ENCODE assay signal across 14 cellular contexts in genomic region chr1:244858357-244858756, GRCh38. TPM values are rescaled to one million over a fixed set of nuclear protein-coding genes. Genes with fewer than 3 reads are reported as not detected.
A peak's percentile ranks its signal among the peaks of the same experiment; 100 is the strongest.
DNase-seq lines count a peak whose midpoint lies in the region; ATAC-seq and TF ChIP-seq lines count a peak whose summit lies in the region.
"Had no signal": no experiment of that assay in that cellular context is flagged by ENCODE, and none has a peak within 500 bp of the region (broad histone marks: within the 10 kb centered on the region; RNA-seq: fewer than 3 reads in every experiment).

No MANE protein-coding gene starts in this region.

- peaks cover 86% of the 10 kb centered on the region for H3K4me1 ChIP-seq in CD4-positive, alpha-beta memory T cell (ENCODE audit: insufficient read depth, low read length)
- peaks cover 11% of the 10 kb centered on the region for H3K4me1 ChIP-seq in HEK293 (ENCODE audit: control insufficient read depth, insufficient read depth, low read length)

- H3K9me3 Mint-ChIP-seq in CD4-positive, alpha-beta memory T cell, result peaks cover 0 to 4% (median 0%) of the 10 kb centered on the region in 8 donors
- H3K9me3 Mint-ChIP-seq in activated CD8-positive, alpha-beta T cell treated with anti-CD3 and anti-CD28 coated beads, Interleukin-2, amount 10 ng/mL, durations not matched to agents 7 days and 5 days (ENCODE audit: insufficient read depth), result no peaks in the 10 kb centered on the region
- H3K9me3 Mint-ChIP-seq in naive thymus-derived CD8-positive, alpha-beta T cell, result no peaks in the 10 kb centered on the region

- intact Hi-C loops in CD4-positive, alpha-beta memory T cell (cut with micrococcal nuclease), result no loop called here

- H3K9me3 ChIP-seq in CD4-positive, alpha-beta memory T cell (ENCODE audit: control insufficient read depth in 1 of 2, low read length in 2 of 2), result no peaks in the 10 kb centered on the region
- no peaks in the 10 kb centered on the region for H3K9me3 ChIP-seq in HEK293 (ENCODE audit: control insufficient read depth, insufficient read depth, low read depth, low read length)
- H3K9me3 ChIP-seq: colonic mucosa, esophagus muscularis mucosa had no signal

- CTCF ChIA-PET in CD4-positive, alpha-beta memory T cell (lab: Charles Lee; ENCODE audit: partially characterized antibody), result interaction anchor here (0.9 to 2.4 kb wide), 3 partner anchors 12 to 184 kb away, joined by 3 to 17 read pairs (median 4); partner anchors contain the start of gene COX20
- CTCF ChIA-PET in HEK293 (lab: Yijun Ruan, JAX), result interaction anchor here (0.8 to 2.7 kb wide), 2 partner anchors 22 to 184 kb away, joined by 4 to 10 read pairs; no protein-coding TSS in a partner anchor
- CTCF ChIA-PET in activated CD8-positive, alpha-beta T cell treated with anti-CD3 and anti-CD28 coated beads, Interleukin-2, amount 10 ng/mL, durations not matched to agents 7 days and 5 days (lab: Charles Lee), result interaction anchor here (0.8 to 5.7 kb wide), 5 partner anchors 10 to 184 kb away, joined by 3 to 41 read pairs (median 4); no protein-coding TSS in a partner anchor

- H3K27me3 Mint-ChIP-seq in CD4-positive, alpha-beta memory T cell, result no peaks in the 10 kb centered on the region
- H3K27me3 Mint-ChIP-seq in activated CD8-positive, alpha-beta T cell treated with anti-CD3 and anti-CD28 coated beads, Interleukin-2, amount 10 ng/mL, durations not matched to agents 7 days and 5 days (ENCODE audit: low read depth), result no peaks in the 10 kb centered on the region
- peaks cover 0 to 2% (median 0%) of the 10 kb centered on the region in 5 donors for H3K27me3 Mint-ChIP-seq in naive thymus-derived CD8-positive, alpha-beta T cell

- H3K4me3 Mint-ChIP-seq in CD4-positive, alpha-beta memory T cell, result peak overlapping the region in 4 of 8 donors; percentile 14 to 77 (median 36)
- H3K4me3 Mint-ChIP-seq in activated CD8-positive, alpha-beta T cell treated with anti-CD3 and anti-CD28 coated beads, Interleukin-2, amount 10 ng/mL, durations not matched to agents 7 days and 5 days, result no peak overlapping the region
- peak overlapping the region in 8 of 10 donors; percentile 22 to 58 (median 42) for H3K4me3 Mint-ChIP-seq in naive thymus-derived CD8-positive, alpha-beta T cell

- H3K27ac Mint-ChIP-seq in CD4-positive, alpha-beta memory T cell, result peak overlapping the region in 5 of 7 donors; percentile 0 to 97 (median 45)
- peak overlapping the region; percentile 11 for H3K27ac Mint-ChIP-seq in activated CD8-positive, alpha-beta T cell treated with anti-CD3 and anti-CD28 coated beads, Interleukin-2, amount 10 ng/mL, durations not matched to agents 7 days and 5 days
- peak overlapping the region in 8 of 10 donors; percentile 11 to 100 (median 62) for H3K27ac Mint-ChIP-seq in naive thymus-derived CD8-positive, alpha-beta T cell

- no peak overlapping the region for H3K27ac ChIP-seq in CD4-positive, alpha-beta memory T cell (ENCODE audit: low read depth, low read length)
- H3K27ac ChIP-seq in HEK293 (ENCODE audit: extremely low read depth, low read depth, low read length), result no peak overlapping the region
- H3K27ac ChIP-seq: colonic mucosa, parathyroid adenoma had no signal

- no peak overlapping the region for H3K4me3 ChIP-seq in CD4-positive, alpha-beta memory T cell (ENCODE audit: low read length in 2 of 2)
- H3K4me3 ChIP-seq in HEK293 (ENCODE audit: low read depth, low read length), result no peak overlapping the region
- H3K4me3 ChIP-seq: colonic mucosa, esophagus muscularis mucosa had no signal

- TF ChIP-seq CTCF in HEK293 (tag by site-specific recombination; IDR thresholded peaks at IDR 0.05), result no peak

- H3K36me3 ChIP-seq in CD4-positive, alpha-beta memory T cell (ENCODE audit: insufficient read depth, low read length), result peaks cover 70% of the 10 kb centered on the region
- H3K36me3 ChIP-seq in HEK293 (ENCODE audit: control insufficient read depth in 2 of 2, insufficient read depth in 1 of 2, low read length in 2 of 2), result peaks cover 83 to 94% of the 10 kb centered on the region in 2 experiments

- H3K27me3 ChIP-seq in CD4-positive, alpha-beta memory T cell (ENCODE audit: insufficient read depth, low read length), result no peaks in the 10 kb centered on the region
- H3K27me3 ChIP-seq: colonic mucosa, esophagus muscularis mucosa had no signal

- peaks cover 84 to 89% of the 10 kb centered on the region in 2 donors for H3K36me3 Mint-ChIP-seq in CD4-positive, alpha-beta memory T cell
- peaks cover 89% of the 10 kb centered on the region for H3K36me3 Mint-ChIP-seq in activated CD8-positive, alpha-beta T cell treated with anti-CD3 and anti-CD28 coated beads, Interleukin-2, amount 10 ng/mL, durations not matched to agents 7 days and 5 days (ENCODE audit: low read depth)
- H3K36me3 Mint-ChIP-seq in naive thymus-derived CD8-positive, alpha-beta T cell, result peaks cover 19 to 91% (median 64%) of the 10 kb centered on the region in 3 donors

- no peak for DNase-seq in CD4-positive, alpha-beta memory T cell
- DNase-seq in activated CD8-positive, alpha-beta T cell treated with anti-CD3 and anti-CD28 coated beads, Interleukin-2, amount 10 ng/mL, durations not matched to agents 7 days and 5 days, result no peak
- no peak for DNase-seq in naive thymus-derived CD8-positive, alpha-beta T cell
- no peak for DNase-seq in NCI-H748 (lab: John Stamatoyannopoulos, UW; ENCODE audit: unreplicated experiment)
- DNase-seq: colonic mucosa, head of caudate nucleus, NCI-H1694, NCI-H524, OCI-M1 had no signal

- ATAC-seq in activated CD8-positive, alpha-beta T cell treated with anti-CD3 and anti-CD28 coated beads, Interleukin-2, amount 10 ng/mL, durations not matched to agents 7 days and 5 days, result no peak
- ATAC-seq in naive thymus-derived CD8-positive, alpha-beta T cell, result no peak
- ATAC-seq in HG02610 (IDR thresholded peaks at IDR 0.05; ENCODE audit: unreplicated experiment) (no peak), HG03432 (IDR thresholded peaks at IDR 0.05; ENCODE audit: unreplicated experiment) (no peak)

- POLR2A ChIA-PET in CD4-positive, alpha-beta memory T cell (lab: Charles Lee; ENCODE audit: partially characterized antibody), result interaction anchor here (1.3 to 25.4 kb wide), 3 partner anchors 9 to 113 kb away, joined by 3 to 1465 read pairs (median 356); partner anchors contain the start of gene COX20
- POLR2A ChIA-PET in HEK293 (lab: Yijun Ruan, JAX), result interaction anchor here (0.6 to 1.3 kb wide), 3 partner anchors 111 to 181 kb away, joined by 3 to 4 read pairs (median 3); a partner anchor contains a TSS
- POLR2A ChIA-PET in activated CD8-positive, alpha-beta T cell treated with anti-CD3 and anti-CD28 coated beads, Interleukin-2, amount 10 ng/mL, durations not matched to agents 7 days and 5 days (lab: Charles Lee), result interaction anchor here (11.3 kb wide), 1 partner anchor 20 kb away, joined by 163 read pairs; the partner anchor contains the start of gene COX20
- POLR2A ChIA-PET in naive thymus-derived CD8-positive, alpha-beta T cell (lab: Charles Lee), result interaction anchor here (0.6 to 25.8 kb wide), 3 partner anchors 9 to 113 kb away, joined by 6 to 1109 read pairs (median 366); partner anchors contain the start of gene COX20

- H3K4me1 Mint-ChIP-seq in CD4-positive, alpha-beta memory T cell, result peaks cover 62 to 94% (median 76%) of the 10 kb centered on the region in 4 donors
- H3K4me1 Mint-ChIP-seq in activated CD8-positive, alpha-beta T cell treated with anti-CD3 and anti-CD28 coated beads, Interleukin-2, amount 10 ng/mL, durations not matched to agents 7 days and 5 days (ENCODE audit: low read depth), result peaks cover 78% of the 10 kb centered on the region
- peaks cover 31 to 91% (median 82%) of the 10 kb centered on the region in 4 donors for H3K4me1 Mint-ChIP-seq in naive thymus-derived CD8-positive, alpha-beta T cell

TF ChIP-seq in HEK293, 187 proteins besides CTCF, POLR2A, EP300 and RAD21 (continues in another document):
- TF ChIP-seq ZSCAN16 (tag by site-specific recombination; IDR thresholded peaks at IDR 0.05) (no peak), SCRT2 (tag by site-specific recombination; IDR thresholded peaks at IDR 0.05) (peak; percentile 33; the same call in 1 of the 2 replicates), ZBTB49 (tag by site-specific recombination; IDR thresholded peaks at IDR 0.05; ENCODE audit: low read depth) (no peak), ZNF214 (tag by site-specific recombination; IDR thresholded peaks at IDR 0.05; ENCODE audit: borderline replicate concordance) (peak; percentile 97), ZNF221 (tag by site-specific recombination; IDR thresholded peaks at IDR 0.05; ENCODE audit: borderline replicate concordance) (no peak), ZNF157 (tag by site-specific recombination; IDR thresholded peaks at IDR 0.05) (no peak), RBAK (tag by site-specific recombination; IDR thresholded peaks at IDR 0.05) (no peak)

RNA-seq across cellular contexts. Expression of gene HNRNPU, which starts 6.0 kb away (rescaled TPM):
- 100 to 1,000 TPM; 370 to 385 TPM for total RNA-seq in CD4-positive, alpha-beta memory T cell
- 100 to 1,000 TPM; 126 to 357 TPM for polyA plus RNA-seq in CD4-positive, alpha-beta memory T cell
- 100 to 1,000 TPM; 432 to 435 TPM for total RNA-seq in activated CD8-positive, alpha-beta T cell treated with anti-CD3 and anti-CD28 coated beads, Interleukin-2, amount 10 ng/mL, durations not matched to agents 7 days and 5 days
- 100 to 1,000 TPM; 395 to 403 TPM for total RNA-seq in naive thymus-derived CD8-positive, alpha-beta T cell
- 100 to 1,000 TPM; 179 to 392 (median 281) TPM for polyA plus RNA-seq in naive thymus-derived CD8-positive, alpha-beta T cell

RNA-seq across cellular contexts. Expression of gene COX20, which starts 22.9 kb away (rescaled TPM):
- 10 to 100 TPM; 31.3 to 32.9 TPM for total RNA-seq in CD4-positive, alpha-beta memory T cell
- 10 to 100 TPM; 42.8 to 65.7 TPM for polyA plus RNA-seq in CD4-positive, alpha-beta memory T cell
- total RNA-seq in activated CD8-positive, alpha-beta T cell treated with anti-CD3 and anti-CD28 coated beads, Interleukin-2, amount 10 ng/mL, durations not matched to agents 7 days and 5 days, result 10 to 100 TPM; 31.3 to 33.6 TPM
- total RNA-seq in naive thymus-derived CD8-positive, alpha-beta T cell, result 10 to 100 TPM; 35.8 to 36.8 TPM
- 10 to 100 TPM; 31.4 to 52.6 (median 49.3) TPM for polyA plus RNA-seq in naive thymus-derived CD8-positive, alpha-beta T cell

Comparison
In these comparisons a context has a peak if more than half of its experiments do, and no peak if none do; other contexts are left out.
1. H3K27ac Mint-ChIP-seq: peak in every context shown above with its lines; median percentile 62 in naive thymus-derived CD8-positive, alpha-beta T cell; 45 in CD4-positive, alpha-beta memory T cell; 11 in activated CD8-positive, alpha-beta T cell treated with anti-CD3 and anti-CD28 coated beads, Interleukin-2, amount 10 ng/mL, durations not matched to agents 7 days and 5 days.